In the genomic region with DNA sequence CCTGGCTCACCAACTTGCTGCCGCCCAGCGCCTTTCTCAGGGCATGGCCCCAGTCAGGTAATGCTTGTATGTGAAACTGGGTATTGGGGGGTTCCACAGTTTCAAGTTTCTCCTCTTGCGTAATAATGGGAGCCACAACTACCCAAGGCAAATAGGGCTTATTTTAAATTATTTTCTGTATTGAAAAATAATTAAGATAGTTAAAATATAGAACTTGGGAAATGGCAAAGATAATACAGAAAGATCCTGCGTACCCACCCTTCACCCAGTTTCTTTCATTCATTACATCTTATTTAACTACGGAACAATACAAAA, we compare ENCODE assay signal across 18 cellular contexts. TPM values are rescaled to one million over a fixed set of nuclear protein-coding genes. Genes with fewer than 3 reads are reported as not detected.
DNase-seq lines count a peak whose midpoint lies in the region; ATAC-seq and TF ChIP-seq lines count a peak whose summit lies in the region.
"Had no signal": no experiment of that assay in that cellular context is flagged by ENCODE, and none has a peak within 500 bp of the region (broad histone marks: within the 10 kb centered on the region; RNA-seq: fewer than 3 reads in every experiment).

No MANE protein-coding gene starts in this region.

- no peaks in the 10 kb centered on the region for H3K9me3 Mint-ChIP-seq in activated naive CD8-positive, alpha-beta T cell treated with anti-CD3 and anti-CD28 coated beads, Interleukin-2, amount 10 ng/mL, durations not matched to agents 7 days and 5 days
- no peaks in the 10 kb centered on the region for H3K9me3 Mint-ChIP-seq in activated naive CD8-positive, alpha-beta T cell treated with anti-CD3 and anti-CD28 coated beads for 36 hours
- H3K9me3 Mint-ChIP-seq: activated naive CD4-positive, alpha-beta T cell treated with anti-CD3 and anti-CD28 coated beads for 36 hours had no signal

- H3K27ac ChIP-seq in brain microvascular endothelial cell (no peak overlapping the region), smooth muscle cell (ENCODE audit: low read depth) (no peak overlapping the region)
- H3K27ac ChIP-seq: foreskin keratinocyte, neutrophil had no signal

- POLR2A ChIA-PET in activated naive CD8-positive, alpha-beta T cell treated with anti-CD3 and anti-CD28 coated beads, Interleukin-2, amount 10 ng/mL, durations not matched to agents 7 days and 5 days (lab: Charles Lee) = no interaction called here

- no peak for ATAC-seq in activated naive CD8-positive, alpha-beta T cell treated with anti-CD3 and anti-CD28 coated beads, Interleukin-2, amount 10 ng/mL, durations not matched to agents 7 days and 5 days (ENCODE audit: low read depth)
- ATAC-seq: left lobe of liver had no signal

- peak overlapping the region; percentile 52 for H3K4me3 ChIP-seq in brain microvascular endothelial cell (ENCODE audit: low read depth, low read length)
- H3K4me3 ChIP-seq in iPS-15b (ENCODE audit: low read depth, low read length) = peak overlapping the region; percentile 76
- H3K4me3 ChIP-seq in smooth muscle cell = peak overlapping the region; percentile 45

- no peak overlapping the region for H3K27ac Mint-ChIP-seq in activated naive CD8-positive, alpha-beta T cell treated with anti-CD3 and anti-CD28 coated beads, Interleukin-2, amount 10 ng/mL, durations not matched to agents 7 days and 5 days
- no peak overlapping the region for H3K27ac Mint-ChIP-seq in activated naive CD8-positive, alpha-beta T cell treated with anti-CD3 and anti-CD28 coated beads for 36 hours
- H3K27ac Mint-ChIP-seq: activated naive CD4-positive, alpha-beta T cell treated with anti-CD3 and anti-CD28 coated beads for 36 hours had no signal

- 45% methylated on average over 5 of the region's 5 CpGs for WGBS in smooth muscle cell (ENCODE audit: low lambda C conversion rate)

- no peak for TF ChIP-seq CTCF in brain microvascular endothelial cell (IDR thresholded peaks at IDR 0.05; ENCODE audit: low read depth, low read length, missing control alignments)
- no peak for TF ChIP-seq CTCF in smooth muscle cell (IDR thresholded peaks at IDR 0.05; ENCODE audit: borderline replicate concordance, insufficient read depth, poor library complexity, severe bottlenecking)

- H3K36me3 ChIP-seq in brain microvascular endothelial cell (replicated peaks) (no peaks in the 10 kb centered on the region), iPS-15b (ENCODE audit: control insufficient read depth, insufficient read depth, low read length) (no peaks in the 10 kb centered on the region), smooth muscle cell (ENCODE audit: low read depth) (no peaks in the 10 kb centered on the region)
- H3K36me3 ChIP-seq: neutrophil had no signal

- in situ Hi-C loops in brain microvascular endothelial cell (cut with HindIII; ENCODE audit: low pct_ligation_motif_present, low sequenced_read_pairs) = no loop called here

- H3K27me3 Mint-ChIP-seq in activated naive CD8-positive, alpha-beta T cell treated with anti-CD3 and anti-CD28 coated beads, Interleukin-2, amount 10 ng/mL, durations not matched to agents 7 days and 5 days = peaks cover 62% of the 10 kb centered on the region
- H3K27me3 Mint-ChIP-seq in activated naive CD8-positive, alpha-beta T cell treated with anti-CD3 and anti-CD28 coated beads for 36 hours = peaks cover 63% of the 10 kb centered on the region

- H2AFZ ChIP-seq in smooth muscle cell (ENCODE audit: low read depth) = peak overlapping the region; percentile 49

- H3K4me3 Mint-ChIP-seq in activated naive CD8-positive, alpha-beta T cell treated with anti-CD3 and anti-CD28 coated beads, Interleukin-2, amount 10 ng/mL, durations not matched to agents 7 days and 5 days = peak overlapping the region; percentile 26
- H3K4me3 Mint-ChIP-seq in activated naive CD8-positive, alpha-beta T cell treated with anti-CD3 and anti-CD28 coated beads for 36 hours = no peak overlapping the region

- H3K36me3 Mint-ChIP-seq in activated naive CD8-positive, alpha-beta T cell treated with anti-CD3 and anti-CD28 coated beads, Interleukin-2, amount 10 ng/mL, durations not matched to agents 7 days and 5 days = peaks cover 2% of the 10 kb centered on the region
- H3K36me3 Mint-ChIP-seq in activated naive CD8-positive, alpha-beta T cell treated with anti-CD3 and anti-CD28 coated beads for 36 hours = no peaks in the 10 kb centered on the region

- DNase-seq in activated naive CD8-positive, alpha-beta T cell treated with anti-CD3 and anti-CD28 coated beads, Interleukin-2, amount 10 ng/mL, durations not matched to agents 7 days and 5 days = no peak
- DNase-seq in activated naive CD8-positive, alpha-beta T cell treated with anti-CD3 and anti-CD28 coated beads for 36 hours = no peak
- DNase-seq in brain microvascular endothelial cell = no peak
- no peak for DNase-seq in smooth muscle cell (lab: John Stamatoyannopoulos, UW; ENCODE audit: unreplicated experiment)
- no peak for DNase-seq in NCI-H1105 (lab: John Stamatoyannopoulos, UW)
- DNase-seq in activated CD4-positive, CD25-positive, alpha-beta regulatory T cell treated with anti-CD3 and anti-CD28 coated beads, Interleukin-2, amount 50 U/mL, for 72 hours = no peak
- DNase-seq in kidney glomerular epithelial cell (lab: John Stamatoyannopoulos, UW) = no peak
- DNase-seq: activated CD8-positive, alpha-beta memory T cell treated with anti-CD3 and anti-CD28 coated beads for 24 hours; COR-L47; cortex of kidney; foreskin keratinocyte; KBM-7; SHP77 treated with DMSO at 0.1 percent for 48 hours had no signal

- H3K9me3 ChIP-seq in iPS-15b (ENCODE audit: control insufficient read depth, insufficient read depth, low read length) = no peaks in the 10 kb centered on the region
- H3K9me3 ChIP-seq in smooth muscle cell (replicated peaks; ENCODE audit: low read depth) = no peaks in the 10 kb centered on the region
- H3K9me3 ChIP-seq: neutrophil had no signal

- no peaks in the 10 kb centered on the region for H3F3A ChIP-seq in smooth muscle cell (ENCODE audit: low read depth)

- H3K9ac ChIP-seq in iPS-15b (ENCODE audit: low read depth, low read length) (no peak overlapping the region), smooth muscle cell (ENCODE audit: low read depth) (no peak overlapping the region)

- H3K4me1 ChIP-seq in iPS-15b (ENCODE audit: control insufficient read depth, insufficient read depth, low read length) (no peaks in the 10 kb centered on the region), smooth muscle cell (ENCODE audit: low read depth) (peaks cover 7% of the 10 kb centered on the region)

- H4K20me1 ChIP-seq in smooth muscle cell (ENCODE audit: low read depth) = no peaks in the 10 kb centered on the region

- peaks cover 8% of the 10 kb centered on the region for H3K4me1 Mint-ChIP-seq in activated naive CD8-positive, alpha-beta T cell treated with anti-CD3 and anti-CD28 coated beads, Interleukin-2, amount 10 ng/mL, durations not matched to agents 7 days and 5 days
- H3K4me1 Mint-ChIP-seq in activated naive CD8-positive, alpha-beta T cell treated with anti-CD3 and anti-CD28 coated beads for 36 hours = peaks cover 5% of the 10 kb centered on the region

- H3K4me2 ChIP-seq in smooth muscle cell = peak overlapping the region; percentile 88

- H3K79me2 ChIP-seq in smooth muscle cell (ENCODE audit: low read depth) = no peaks in the 10 kb centered on the region

- H3K27me3 ChIP-seq in brain microvascular endothelial cell (replicated peaks) = peaks cover 20% of the 10 kb centered on the region
- H3K27me3 ChIP-seq in iPS-15b (ENCODE audit: control insufficient read depth, insufficient read depth, low read length) = peaks cover 43% of the 10 kb centered on the region
- peaks cover 80% of the 10 kb centered on the region for H3K27me3 ChIP-seq in smooth muscle cell (ENCODE audit: low read depth)

RNA-seq across cellular contexts. Expression of gene QRFPR, which starts 0.3 kb away (rescaled TPM):
- not detected for total RNA-seq in activated naive CD8-positive, alpha-beta T cell treated with anti-CD3 and anti-CD28 coated beads, Interleukin-2, amount 10 ng/mL, durations not matched to agents 7 days and 5 days
- not detected for total RNA-seq in activated naive CD8-positive, alpha-beta T cell treated with anti-CD3 and anti-CD28 coated beads for 36 hours
- not detected in 2 replicates for total RNA-seq in smooth muscle cell
- not detected in 2 replicates for polyA plus RNA-seq in smooth muscle cell
- total RNA-seq: A172; activated naive CD4-positive, alpha-beta T cell treated with anti-CD3 and anti-CD28 coated beads for 36 hours; left lobe of liver had no signal
